Comparison of ENCODE assay signal across 18 cellular contexts in the genomic region with DNA sequence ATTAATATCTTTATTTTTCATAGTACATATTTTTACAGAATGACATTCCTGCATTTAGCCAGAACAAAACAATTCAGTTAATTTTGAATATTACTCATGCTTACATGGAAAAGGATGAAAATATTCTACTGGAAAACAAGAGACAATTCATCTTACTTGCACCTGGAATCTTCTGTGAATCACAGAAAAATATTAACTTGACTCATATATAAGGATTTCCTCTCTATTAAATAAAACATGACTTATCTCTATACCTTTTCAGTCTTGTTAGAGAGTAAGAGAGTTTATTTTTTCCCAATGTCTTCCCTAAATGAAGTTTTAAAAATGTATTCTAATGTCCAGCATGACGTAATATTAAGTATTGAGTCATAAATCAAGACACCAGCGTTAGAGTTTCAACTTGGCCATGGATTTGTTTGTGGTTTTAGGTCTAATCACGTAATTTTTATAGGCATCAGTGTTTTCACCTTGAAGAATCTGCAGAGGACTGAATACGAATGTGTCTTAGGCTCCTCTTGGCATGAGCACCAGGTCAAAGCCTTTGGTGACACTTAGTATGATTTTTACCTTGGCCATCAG.
DNase-seq lines count a peak whose midpoint lies in the region; ATAC-seq, FAIRE-seq and TF ChIP-seq lines count a peak whose summit lies in the region.
"Had no signal": no experiment of that assay in that cellular context is flagged by ENCODE, and none has a peak within 500 bp of the region (broad histone marks: within the 10 kb centered on the region; RNA-seq: fewer than 3 reads in every experiment).

No MANE protein-coding gene starts in this region.

- no peak for TF ChIP-seq EP300 in A549 (IDR thresholded peaks at IDR 0.05)

- no peak overlapping the region; the same call in 1 of the 2 replicates for H3K18ac ChIP-seq in IMR-90 (ENCODE audit: low read depth, low read length)

- H2BK120ac ChIP-seq in IMR-90 (ENCODE audit: low read depth, low read length), result no peak overlapping the region

- CTCF ChIA-PET in A549 (lab: Yijun Ruan, JAX), result no interaction called here
- CTCF ChIA-PET in IMR-90 (lab: Yijun Ruan, JAX), result no interaction called here

- H3K23ac ChIP-seq in IMR-90 (ENCODE audit: low read depth, low read length), result no peak overlapping the region

- H3K9ac ChIP-seq in IMR-90 (ENCODE audit: low read depth, low read length) (no peak overlapping the region), astrocyte (ENCODE audit: low read length) (peak overlapping the region; percentile 9)

- FAIRE-seq in A549 (lab: Jason Lieb, UNC), result peak; percentile 94
- no peak for FAIRE-seq in astrocyte (lab: Jason Lieb, UNC)

- no peak overlapping the region for H4K5ac ChIP-seq in IMR-90 (ENCODE audit: low read depth, low read length)

- H3K4me1 Mint-ChIP-seq in astrocyte (ENCODE audit: low read depth, unreplicated experiment), result peaks cover 31% of the 10 kb centered on the region
- H3K4me1 Mint-ChIP-seq: CD4-positive, CD25-positive, alpha-beta regulatory T cell had no signal

- no peak overlapping the region for H2BK5ac ChIP-seq in IMR-90 (ENCODE audit: low read depth, low read length, poor library complexity, severe bottlenecking)

- 61% methylated on average over 4 of the region's 4 CpGs for WGBS in A549 (ENCODE audit: missing lambda C conversion rate)
- no CpG with 5 or more reads among the region's 4 CpGs for WGBS in IMR-90 (ENCODE audit: extremely low coverage in 2 of 2, insufficient read length in 1 of 2), 2 experiments

- no peak overlapping the region for H4K8ac ChIP-seq in IMR-90 (ENCODE audit: low read depth in 2 of 2, low read length in 2 of 2)

- H2BK15ac ChIP-seq in IMR-90 (ENCODE audit: low read depth, low read length), result no peak overlapping the region

- no peak overlapping the region for H2BK20ac ChIP-seq in IMR-90 (ENCODE audit: low read depth, low read length)

- H3K4me2 ChIP-seq in A549 (peak overlapping the region; percentile 39; the same call in 1 of the 3 replicates), IMR-90 (ENCODE audit: low read depth, low read length) (no peak overlapping the region), astrocyte (ENCODE audit: low read length) (peak overlapping the region; percentile 0)

- no TSS peak for BruUV-seq in IMR-90 (replicated peaks; lab: Mats Ljungman, UMichigan)

- H3K79me2 ChIP-seq in astrocyte (ENCODE audit: insufficient read depth, low read length), result no peaks in the 10 kb centered on the region

- H2AK9ac ChIP-seq in IMR-90 (replicated peaks; ENCODE audit: low read depth, low read length, poor library complexity), result no peak overlapping the region

- no peak overlapping the region for H3K4ac ChIP-seq in IMR-90 (ENCODE audit: low read depth, low read length)

- no peak overlapping the region for H2AFZ ChIP-seq in IMR-90 (replicated peaks; ENCODE audit: low read length, poor library complexity)
- H2AFZ ChIP-seq in astrocyte (ENCODE audit: low read depth, low read length), result no peak overlapping the region

- TF ChIP-seq RAD21 in A549 (conservative IDR thresholded peaks at IDR 0.05 in 1 of 2, IDR thresholded peaks at IDR 0.05 in 1 of 2) (no peak), IMR-90 (IDR thresholded peaks at IDR 0.05; ENCODE audit: low read length) (no peak)

- no peak overlapping the region for H3K4me3 Mint-ChIP-seq in astrocyte (ENCODE audit: unreplicated experiment)
- H3K4me3 Mint-ChIP-seq: CD4-positive, CD25-positive, alpha-beta regulatory T cell had no signal

- in situ Hi-C loops in IMR-90 (cut with MboI; ENCODE audit: low sequenced_read_pairs), result no loop called here

- DNase-seq in A549 (ENCODE audit: low read depth in 1 of 2, low spot score in 1 of 2) (no peak), IMR-90 (peak; percentile 68), astrocyte (ENCODE audit: low read depth) (peak; percentile 66), foreskin keratinocyte (peak; percentile 91 to 96), mesenteric fat pad (ENCODE audit: low spot score) (no peak), MV-4-11 (lab: John Stamatoyannopoulos, UW) (no peak), RKO (ENCODE audit: low spot score) (no peak)
- DNase-seq: AML-193; Calu3; CD4-positive, CD25-positive, alpha-beta regulatory T cell; DMS79; H7; NCI-H187 treated with DMSO at 0.1 percent for 48 hours; NCI-H446 treated with DMSO at 0.1 percent for 48 hours; NCI-H774; RPMI8226 had no signal

- H2AK5ac ChIP-seq in IMR-90 (ENCODE audit: low read depth, low read length), result no peak overlapping the region

- no peak for TF ChIP-seq CTCF in A549 (IDR thresholded peaks at IDR 0.05)
- no peak for TF ChIP-seq CTCF in IMR-90 (conservative IDR thresholded peaks at IDR 0.05; ENCODE audit: low read depth, low read length)
- no peak for TF ChIP-seq CTCF in astrocyte (IDR thresholded peaks at IDR 0.05; ENCODE audit: insufficient read depth, low read depth, low read length)
- no peak for TF ChIP-seq CTCF in foreskin keratinocyte (conservative IDR thresholded peaks at IDR 0.05)

- H3K9me3 Mint-ChIP-seq in astrocyte (ENCODE audit: unreplicated experiment), result no peaks in the 10 kb centered on the region

- no peak for ATAC-seq in A549
- no peak for ATAC-seq in IMR-90 (ENCODE audit: low read depth)
- peak; percentile 65 for ATAC-seq in foreskin keratinocyte
- no peak for ATAC-seq in GM19324 (IDR thresholded peaks at IDR 0.05; ENCODE audit: low FRiP score, unreplicated experiment)

- TF ChIP-seq POLR2A in A549 (IDR thresholded peaks at IDR 0.05; ENCODE audit: low read length) (no peak), IMR-90 (IDR thresholded peaks at IDR 0.05; ENCODE audit: low read depth, low read length) (no peak)

- H3K9me3 ChIP-seq in A549 (no peaks in the 10 kb centered on the region), IMR-90 (ENCODE audit: control insufficient read depth, insufficient read depth, low read length) (no peaks in the 10 kb centered on the region), astrocyte (ENCODE audit: insufficient read depth, low read depth, low read length) (no peaks in the 10 kb centered on the region)
- H3K9me3 ChIP-seq: SJSA1 had no signal

- H3K36me3 Mint-ChIP-seq in astrocyte (ENCODE audit: low read depth, unreplicated experiment), result peaks cover 2% of the 10 kb centered on the region
- H3K36me3 Mint-ChIP-seq: CD4-positive, CD25-positive, alpha-beta regulatory T cell had no signal

- H3K79me1 ChIP-seq in IMR-90 (ENCODE audit: low read depth in 1 of 2, low read length in 2 of 2), result no peaks in the 10 kb centered on the region

- H3K4me1 ChIP-seq in A549 (peaks cover 24% of the 10 kb centered on the region), IMR-90 (ENCODE audit: control insufficient read depth, insufficient read depth, low read length) (peaks cover 3% of the 10 kb centered on the region; the same call in 1 of the 2 replicates), astrocyte (ENCODE audit: insufficient read depth, low read length) (peaks cover 26% of the 10 kb centered on the region), foreskin keratinocyte (peaks cover 32% of the 10 kb centered on the region)

- no peak overlapping the region for H3K56ac ChIP-seq in IMR-90 (ENCODE audit: extremely low read depth, insufficient read depth, low read length)

- peak overlapping the region; percentile 97 for H3K27ac Mint-ChIP-seq in astrocyte (ENCODE audit: unreplicated experiment)
- H3K27ac Mint-ChIP-seq: CD4-positive, CD25-positive, alpha-beta regulatory T cell had no signal

- H3K9me1 ChIP-seq in IMR-90 (ENCODE audit: insufficient read depth, low read length), result no peaks in the 10 kb centered on the region

- POLR2A ChIA-PET in A549 (lab: Yijun Ruan, JAX), result no interaction called here
- POLR2A ChIA-PET in IMR-90 (lab: Charles Lee; ENCODE audit: unreplicated experiment), result no interaction called here

- H3K14ac ChIP-seq in IMR-90 (replicated peaks; ENCODE audit: low read depth, low read length), result no peak overlapping the region

- H4K20me1 ChIP-seq in IMR-90 (ENCODE audit: insufficient read depth, low read length) (no peaks in the 10 kb centered on the region), astrocyte (ENCODE audit: insufficient read depth, low read length) (no peaks in the 10 kb centered on the region)

- intact Hi-C loops in IMR-90 (cut with micrococcal nuclease), result no loop called here

- H3K27me3 Mint-ChIP-seq in astrocyte (ENCODE audit: low read depth, unreplicated experiment), result no peaks in the 10 kb centered on the region
- H3K27me3 Mint-ChIP-seq: CD4-positive, CD25-positive, alpha-beta regulatory T cell had no signal

- H3K27ac ChIP-seq in A549 (peak overlapping the region in 1 of 2 experiments; percentile 22; a peak in 3 of 6 replicates), IMR-90 (ENCODE audit: insufficient read depth, low read length) (no peak overlapping the region), astrocyte (ENCODE audit: low read depth, low read length) (peak overlapping the region; percentile 88), foreskin keratinocyte (peak overlapping the region; percentile 96)
- H3K27ac ChIP-seq: SJSA1 had no signal

- no peak overlapping the region for H4K91ac ChIP-seq in IMR-90 (ENCODE audit: insufficient read depth, low read depth, low read length)

- H3K36me3 ChIP-seq in IMR-90 (ENCODE audit: control insufficient read depth, insufficient read depth, low read length) (no peaks in the 10 kb centered on the region), astrocyte (ENCODE audit: insufficient read depth, low read length) (no peaks in the 10 kb centered on the region)
- H3K36me3 ChIP-seq: SJSA1 had no signal

- H3K27me3 ChIP-seq in IMR-90 (ENCODE audit: control insufficient read depth, insufficient read depth, low read length) (no peaks in the 10 kb centered on the region), astrocyte (ENCODE audit: insufficient read depth, low read length) (no peaks in the 10 kb centered on the region), foreskin keratinocyte (no peaks in the 10 kb centered on the region)
- H3K27me3 ChIP-seq: SJSA1 had no signal

- H3K4me3 ChIP-seq in A549, result no peak overlapping the region
- no peak overlapping the region for H3K4me3 ChIP-seq in IMR-90 (ENCODE audit: insufficient read depth, low read depth, low read length)
- H3K4me3 ChIP-seq in astrocyte (ENCODE audit: insufficient read depth, low read depth, low read length), result no peak overlapping the region
- H3K4me3 ChIP-seq: SJSA1 had no signal

- dilution Hi-C loops in IMR-90 (cut with HindIII; ENCODE audit: low sequenced_read_pairs, unreplicated experiment), result no loop called here

TF ChIP-seq in A549, 52 proteins besides CTCF, POLR2A, EP300 and RAD21 (continues in another document):
- TF ChIP-seq HDAC2 (IDR thresholded peaks at IDR 0.05), result no peak
- TF ChIP-seq FOXS1 (CRISPR knock-in tag; IDR thresholded peaks at IDR 0.05), result no peak
- TF ChIP-seq CEBPB (IDR thresholded peaks at IDR 0.05), result peak in 1 of 2 experiments; percentile 11; a peak in 1 of 4 replicates
- TF ChIP-seq JUNB (IDR thresholded peaks at IDR 0.05), result 0 out of 2 replicates have a peak, but pooled peaks have one; percentile 27
- TF ChIP-seq MAZ (IDR thresholded peaks at IDR 0.05; ENCODE audit: borderline replicate concordance, low read depth, low read length), result no peak

TF ChIP-seq in IMR-90, 13 proteins besides CTCF, POLR2A, EP300 and RAD21:
- TF ChIP-seq CEBPB (IDR thresholded peaks at IDR 0.05; ENCODE audit: low read depth, low read length), result peak; percentile 58
- TF ChIP-seq MXI1 (IDR thresholded peaks at IDR 0.05; ENCODE audit: borderline replicate concordance, low read depth, low read length), result no peak

Comparison
In these comparisons a context has a peak if more than half of its experiments do, and no peak if none do; other contexts are left out.
1. DNase-seq: peak in IMR-90 (single experiment), astrocyte (single experiment) and foreskin keratinocyte (2 of 2); none in A549 (0 of 2), mesenteric fat pad (single experiment), MV-4-11 (single experiment) and RKO (single experiment).